ENCODE assay signal across 1 cellular context in the genomic region with DNA sequence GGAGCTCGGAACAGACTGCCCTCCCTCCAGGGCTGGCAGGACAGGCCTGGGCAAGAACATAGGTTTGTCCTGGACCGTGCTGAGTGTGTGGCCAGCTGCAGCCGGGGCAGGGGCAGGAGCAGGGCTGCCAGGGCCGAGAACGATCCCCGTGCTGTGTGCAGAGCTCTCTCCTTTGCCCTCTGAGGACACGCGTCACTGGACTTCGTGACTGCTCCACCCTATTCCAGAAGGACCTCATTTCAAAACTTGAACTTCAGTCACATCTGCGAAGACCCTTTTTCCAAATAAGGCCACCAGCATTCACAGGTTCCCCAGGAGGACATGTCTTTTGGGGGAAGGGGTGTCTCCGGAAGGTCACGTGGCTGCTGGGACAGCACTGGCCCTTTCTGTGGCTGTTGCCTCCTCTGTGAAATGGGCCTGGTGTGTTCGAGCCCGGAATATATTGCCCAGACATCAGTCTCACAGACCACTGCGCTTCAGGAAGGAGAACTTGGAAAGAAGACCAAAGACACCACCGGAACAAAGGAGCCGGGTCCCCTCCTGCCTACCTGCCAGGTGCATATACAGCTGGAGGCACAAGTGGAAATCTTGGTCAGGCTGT.
TF ChIP-seq lines count a peak whose summit lies in the region.

No MANE protein-coding gene starts in this region.

TF ChIP-seq in HepG2, 621 proteins besides CTCF, POLR2A, EP300 and RAD21 (continued from another document and continues in another):
- TF ChIP-seq, protein P1, sequence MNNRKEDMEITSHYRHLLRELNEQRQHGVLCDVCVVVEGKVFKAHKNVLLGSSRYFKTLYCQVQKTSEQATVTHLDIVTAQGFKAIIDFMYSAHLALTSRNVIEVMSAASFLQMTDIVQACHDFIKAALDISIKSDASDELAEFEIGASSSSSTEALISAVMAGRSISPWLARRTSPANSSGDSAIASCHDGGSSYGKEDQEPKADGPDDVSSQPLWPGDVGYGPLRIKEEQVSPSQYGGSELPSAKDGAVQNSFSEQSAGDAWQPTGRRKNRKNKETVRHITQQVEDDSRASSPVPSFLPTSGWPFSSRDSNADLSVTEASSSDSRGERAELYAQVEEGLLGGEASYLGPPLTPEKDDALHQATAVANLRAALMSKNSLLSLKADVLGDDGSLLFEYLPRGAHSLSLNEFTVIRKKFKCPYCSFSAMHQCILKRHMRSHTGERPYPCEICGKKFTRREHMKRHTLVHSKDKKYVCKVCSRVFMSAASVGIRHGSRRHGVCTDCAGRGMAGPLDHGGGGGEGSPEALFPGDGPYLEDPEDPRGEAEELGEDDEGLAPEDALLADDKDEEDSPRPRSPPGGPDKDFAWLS (CRISPR knock-in tag; IDR thresholded peaks at IDR 0.05; ENCODE audit: borderline replicate concordance), result no peak
- TF ChIP-seq SNAI1 (CRISPR knock-in tag; IDR thresholded peaks at IDR 0.05; ENCODE audit: borderline replicate concordance), result no peak
- no peak for TF ChIP-seq PCBP1 (IDR thresholded peaks at IDR 0.05; ENCODE audit: borderline replicate concordance, low read depth, low read length)
- TF ChIP-seq, protein P2, sequence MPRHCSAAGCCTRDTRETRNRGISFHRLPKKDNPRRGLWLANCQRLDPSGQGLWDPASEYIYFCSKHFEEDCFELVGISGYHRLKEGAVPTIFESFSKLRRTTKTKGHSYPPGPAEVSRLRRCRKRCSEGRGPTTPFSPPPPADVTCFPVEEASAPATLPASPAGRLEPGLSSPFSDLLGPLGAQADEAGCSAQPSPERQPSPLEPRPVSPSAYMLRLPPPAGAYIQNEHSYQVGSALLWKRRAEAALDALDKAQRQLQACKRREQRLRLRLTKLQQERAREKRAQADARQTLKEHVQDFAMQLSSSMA (CRISPR knock-in tag; IDR thresholded peaks at IDR 0.05), result no peak
- TF ChIP-seq, protein P3, sequence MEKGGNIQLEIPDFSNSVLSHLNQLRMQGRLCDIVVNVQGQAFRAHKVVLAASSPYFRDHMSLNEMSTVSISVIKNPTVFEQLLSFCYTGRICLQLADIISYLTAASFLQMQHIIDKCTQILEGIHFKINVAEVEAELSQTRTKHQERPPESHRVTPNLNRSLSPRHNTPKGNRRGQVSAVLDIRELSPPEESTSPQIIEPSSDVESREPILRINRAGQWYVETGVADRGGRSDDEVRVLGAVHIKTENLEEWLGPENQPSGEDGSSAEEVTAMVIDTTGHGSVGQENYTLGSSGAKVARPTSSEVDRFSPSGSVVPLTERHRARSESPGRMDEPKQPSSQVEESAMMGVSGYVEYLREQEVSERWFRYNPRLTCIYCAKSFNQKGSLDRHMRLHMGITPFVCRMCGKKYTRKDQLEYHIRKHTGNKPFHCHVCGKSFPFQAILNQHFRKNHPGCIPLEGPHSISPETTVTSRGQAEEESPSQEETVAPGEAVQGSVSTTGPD (CRISPR knock-in tag; IDR thresholded peaks at IDR 0.05), result no peak
- TF ChIP-seq EHMT2 (IDR thresholded peaks at IDR 0.05; ENCODE audit: borderline replicate concordance, low read depth, low read length), result no peak
- TF ChIP-seq PITX1 (CRISPR knock-in tag; IDR thresholded peaks at IDR 0.05), result no peak
- no peak for TF ChIP-seq ZNF619 (CRISPR knock-in tag; IDR thresholded peaks at IDR 0.05)
- TF ChIP-seq ZNF572 (CRISPR knock-in tag; IDR thresholded peaks at IDR 0.05), result peak; percentile 72; the same call in 1 of the 2 replicates
- TF ChIP-seq SP4 (CRISPR knock-in tag; IDR thresholded peaks at IDR 0.05), result 0 out of 2 replicates have a peak, but pooled peaks have one; percentile 51
- TF ChIP-seq ZSCAN29 (CRISPR knock-in tag; conservative IDR thresholded peaks at IDR 0.05), result no peak; the same call in 1 of the 2 replicates
- no peak for TF ChIP-seq NFKB2 (CRISPR knock-in tag; IDR thresholded peaks at IDR 0.05; ENCODE audit: borderline replicate concordance)
- no peak for TF ChIP-seq FOXM1 (CRISPR knock-in tag; IDR thresholded peaks at IDR 0.05)
- TF ChIP-seq REL (CRISPR knock-in tag; conservative IDR thresholded peaks at IDR 0.05), result 0 out of 2 replicates have a peak, but pooled peaks have one; percentile 29
- TF ChIP-seq, protein P4, sequence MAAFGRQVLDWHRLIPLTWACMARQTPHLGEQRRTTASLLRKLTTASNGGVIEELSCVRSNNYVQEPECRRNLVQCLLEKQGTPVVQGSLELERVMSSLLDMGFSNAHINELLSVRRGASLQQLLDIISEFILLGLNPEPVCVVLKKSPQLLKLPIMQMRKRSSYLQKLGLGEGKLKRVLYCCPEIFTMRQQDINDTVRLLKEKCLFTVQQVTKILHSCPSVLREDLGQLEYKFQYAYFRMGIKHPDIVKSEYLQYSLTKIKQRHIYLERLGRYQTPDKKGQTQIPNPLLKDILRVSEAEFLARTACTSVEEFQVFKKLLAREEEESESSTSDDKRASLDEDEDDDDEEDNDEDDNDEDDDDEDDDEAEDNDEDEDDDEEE (CRISPR knock-in tag; IDR thresholded peaks at IDR 0.05), result 0 out of 2 replicates have a peak, but pooled peaks have one; percentile 53
- no peak for TF ChIP-seq NBN (conservative IDR thresholded peaks at IDR 0.05)
- no peak for TF ChIP-seq ZNF781 (CRISPR knock-in tag; IDR thresholded peaks at IDR 0.05; ENCODE audit: borderline replicate concordance, not compliant biosample characterization)
- TF ChIP-seq, protein P5, sequence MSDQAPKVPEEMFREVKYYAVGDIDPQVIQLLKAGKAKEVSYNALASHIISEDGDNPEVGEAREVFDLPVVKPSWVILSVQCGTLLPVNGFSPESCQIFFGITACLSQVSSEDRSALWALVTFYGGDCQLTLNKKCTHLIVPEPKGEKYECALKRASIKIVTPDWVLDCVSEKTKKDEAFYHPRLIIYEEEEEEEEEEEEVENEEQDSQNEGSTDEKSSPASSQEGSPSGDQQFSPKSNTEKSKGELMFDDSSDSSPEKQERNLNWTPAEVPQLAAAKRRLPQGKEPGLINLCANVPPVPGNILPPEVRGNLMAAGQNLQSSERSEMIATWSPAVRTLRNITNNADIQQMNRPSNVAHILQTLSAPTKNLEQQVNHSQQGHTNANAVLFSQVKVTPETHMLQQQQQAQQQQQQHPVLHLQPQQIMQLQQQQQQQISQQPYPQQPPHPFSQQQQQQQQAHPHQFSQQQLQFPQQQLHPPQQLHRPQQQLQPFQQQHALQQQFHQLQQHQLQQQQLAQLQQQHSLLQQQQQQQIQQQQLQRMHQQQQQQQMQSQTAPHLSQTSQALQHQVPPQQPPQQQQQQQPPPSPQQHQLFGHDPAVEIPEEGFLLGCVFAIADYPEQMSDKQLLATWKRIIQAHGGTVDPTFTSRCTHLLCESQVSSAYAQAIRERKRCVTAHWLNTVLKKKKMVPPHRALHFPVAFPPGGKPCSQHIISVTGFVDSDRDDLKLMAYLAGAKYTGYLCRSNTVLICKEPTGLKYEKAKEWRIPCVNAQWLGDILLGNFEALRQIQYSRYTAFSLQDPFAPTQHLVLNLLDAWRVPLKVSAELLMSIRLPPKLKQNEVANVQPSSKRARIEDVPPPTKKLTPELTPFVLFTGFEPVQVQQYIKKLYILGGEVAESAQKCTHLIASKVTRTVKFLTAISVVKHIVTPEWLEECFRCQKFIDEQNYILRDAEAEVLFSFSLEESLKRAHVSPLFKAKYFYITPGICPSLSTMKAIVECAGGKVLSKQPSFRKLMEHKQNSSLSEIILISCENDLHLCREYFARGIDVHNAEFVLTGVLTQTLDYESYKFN (CRISPR knock-in tag; conservative IDR thresholded peaks at IDR 0.05), result no peak
- TF ChIP-seq, protein P6, sequence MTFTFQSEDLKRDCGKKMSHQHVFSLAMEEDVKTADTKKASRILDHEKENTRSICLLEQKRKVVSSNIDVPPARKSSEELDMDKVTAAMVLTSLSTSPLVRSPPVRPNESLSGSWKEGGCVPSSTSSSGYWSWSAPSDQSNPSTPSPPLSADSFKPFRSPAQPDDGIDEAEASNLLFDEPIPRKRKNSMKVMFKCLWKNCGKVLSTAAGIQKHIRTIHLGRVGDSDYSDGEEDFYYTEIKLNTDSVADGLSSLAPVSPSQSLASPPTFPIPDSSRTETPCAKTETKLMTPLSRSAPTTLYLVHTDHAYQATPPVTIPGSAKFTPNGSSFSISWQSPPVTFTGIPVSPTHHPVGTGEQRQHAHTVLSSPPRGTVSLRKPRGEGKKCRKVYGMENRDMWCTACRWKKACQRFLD (CRISPR knock-in tag; IDR thresholded peaks at IDR 0.05; ENCODE audit: borderline replicate concordance), result no peak
- TF ChIP-seq ZNF670 (CRISPR knock-in tag; IDR thresholded peaks at IDR 0.05; ENCODE audit: borderline replicate concordance), result no peak
- no peak for TF ChIP-seq SIN3A (IDR thresholded peaks at IDR 0.05; ENCODE audit: borderline replicate concordance, low read depth, low read length)
- TF ChIP-seq ZNF879 (CRISPR knock-in tag; IDR thresholded peaks at IDR 0.05), result no peak
- TF ChIP-seq SOX5 (CRISPR knock-in tag; IDR thresholded peaks at IDR 0.05; ENCODE audit: borderline replicate concordance), result no peak
- TF ChIP-seq ZNF737 (CRISPR knock-in tag; IDR thresholded peaks at IDR 0.05; ENCODE audit: borderline replicate concordance), result peak; percentile 73; the same call in 1 of the 2 replicates
- TF ChIP-seq ZNF180 (CRISPR knock-in tag; IDR thresholded peaks at IDR 0.05; ENCODE audit: borderline replicate concordance, low read depth), result no peak
- TF ChIP-seq ZFX (CRISPR knock-in tag; IDR thresholded peaks at IDR 0.05; ENCODE audit: low read depth), result no peak
- TF ChIP-seq TGIF2 (CRISPR knock-in tag; IDR thresholded peaks at IDR 0.05), result no peak
- TF ChIP-seq ZNF326 (CRISPR knock-in tag; IDR thresholded peaks at IDR 0.05; ENCODE audit: borderline replicate concordance), result 0 out of 2 replicates have a peak, but pooled peaks have one; percentile 78
- TF ChIP-seq CHD2 (IDR thresholded peaks at IDR 0.05; ENCODE audit: low read depth, low read length), result no peak
- TF ChIP-seq, protein P7, sequence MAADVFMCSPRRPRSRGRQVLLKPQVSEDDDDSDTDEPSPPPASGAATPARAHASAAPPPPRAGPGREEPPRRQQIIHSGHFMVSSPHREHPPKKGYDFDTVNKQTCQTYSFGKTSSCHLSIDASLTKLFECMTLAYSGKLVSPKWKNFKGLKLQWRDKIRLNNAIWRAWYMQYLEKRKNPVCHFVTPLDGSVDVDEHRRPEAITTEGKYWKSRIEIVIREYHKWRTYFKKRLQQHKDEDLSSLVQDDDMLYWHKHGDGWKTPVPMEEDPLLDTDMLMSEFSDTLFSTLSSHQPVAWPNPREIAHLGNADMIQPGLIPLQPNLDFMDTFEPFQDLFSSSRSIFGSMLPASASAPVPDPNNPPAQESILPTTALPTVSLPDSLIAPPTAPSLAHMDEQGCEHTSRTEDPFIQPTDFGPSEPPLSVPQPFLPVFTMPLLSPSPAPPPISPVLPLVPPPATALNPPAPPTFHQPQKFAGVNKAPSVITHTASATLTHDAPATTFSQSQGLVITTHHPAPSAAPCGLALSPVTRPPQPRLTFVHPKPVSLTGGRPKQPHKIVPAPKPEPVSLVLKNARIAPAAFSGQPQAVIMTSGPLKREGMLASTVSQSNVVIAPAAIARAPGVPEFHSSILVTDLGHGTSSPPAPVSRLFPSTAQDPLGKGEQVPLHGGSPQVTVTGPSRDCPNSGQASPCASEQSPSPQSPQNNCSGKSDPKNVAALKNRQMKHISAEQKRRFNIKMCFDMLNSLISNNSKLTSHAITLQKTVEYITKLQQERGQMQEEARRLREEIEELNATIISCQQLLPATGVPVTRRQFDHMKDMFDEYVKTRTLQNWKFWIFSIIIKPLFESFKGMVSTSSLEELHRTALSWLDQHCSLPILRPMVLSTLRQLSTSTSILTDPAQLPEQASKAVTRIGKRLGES (CRISPR knock-in tag; IDR thresholded peaks at IDR 0.05; ENCODE audit: borderline replicate concordance), result no peak
- TF ChIP-seq, protein P8, sequence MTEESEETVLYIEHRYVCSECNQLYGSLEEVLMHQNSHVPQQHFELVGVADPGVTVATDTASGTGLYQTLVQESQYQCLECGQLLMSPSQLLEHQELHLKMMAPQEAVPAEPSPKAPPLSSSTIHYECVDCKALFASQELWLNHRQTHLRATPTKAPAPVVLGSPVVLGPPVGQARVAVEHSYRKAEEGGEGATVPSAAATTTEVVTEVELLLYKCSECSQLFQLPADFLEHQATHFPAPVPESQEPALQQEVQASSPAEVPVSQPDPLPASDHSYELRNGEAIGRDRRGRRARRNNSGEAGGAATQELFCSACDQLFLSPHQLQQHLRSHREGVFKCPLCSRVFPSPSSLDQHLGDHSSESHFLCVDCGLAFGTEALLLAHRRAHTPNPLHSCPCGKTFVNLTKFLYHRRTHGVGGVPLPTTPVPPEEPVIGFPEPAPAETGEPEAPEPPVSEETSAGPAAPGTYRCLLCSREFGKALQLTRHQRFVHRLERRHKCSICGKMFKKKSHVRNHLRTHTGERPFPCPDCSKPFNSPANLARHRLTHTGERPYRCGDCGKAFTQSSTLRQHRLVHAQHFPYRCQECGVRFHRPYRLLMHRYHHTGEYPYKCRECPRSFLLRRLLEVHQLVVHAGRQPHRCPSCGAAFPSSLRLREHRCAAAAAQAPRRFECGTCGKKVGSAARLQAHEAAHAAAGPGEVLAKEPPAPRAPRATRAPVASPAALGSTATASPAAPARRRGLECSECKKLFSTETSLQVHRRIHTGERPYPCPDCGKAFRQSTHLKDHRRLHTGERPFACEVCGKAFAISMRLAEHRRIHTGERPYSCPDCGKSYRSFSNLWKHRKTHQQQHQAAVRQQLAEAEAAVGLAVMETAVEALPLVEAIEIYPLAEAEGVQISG (CRISPR knock-in tag; IDR thresholded peaks at IDR 0.05), result no peak
- TF ChIP-seq, protein P9, sequence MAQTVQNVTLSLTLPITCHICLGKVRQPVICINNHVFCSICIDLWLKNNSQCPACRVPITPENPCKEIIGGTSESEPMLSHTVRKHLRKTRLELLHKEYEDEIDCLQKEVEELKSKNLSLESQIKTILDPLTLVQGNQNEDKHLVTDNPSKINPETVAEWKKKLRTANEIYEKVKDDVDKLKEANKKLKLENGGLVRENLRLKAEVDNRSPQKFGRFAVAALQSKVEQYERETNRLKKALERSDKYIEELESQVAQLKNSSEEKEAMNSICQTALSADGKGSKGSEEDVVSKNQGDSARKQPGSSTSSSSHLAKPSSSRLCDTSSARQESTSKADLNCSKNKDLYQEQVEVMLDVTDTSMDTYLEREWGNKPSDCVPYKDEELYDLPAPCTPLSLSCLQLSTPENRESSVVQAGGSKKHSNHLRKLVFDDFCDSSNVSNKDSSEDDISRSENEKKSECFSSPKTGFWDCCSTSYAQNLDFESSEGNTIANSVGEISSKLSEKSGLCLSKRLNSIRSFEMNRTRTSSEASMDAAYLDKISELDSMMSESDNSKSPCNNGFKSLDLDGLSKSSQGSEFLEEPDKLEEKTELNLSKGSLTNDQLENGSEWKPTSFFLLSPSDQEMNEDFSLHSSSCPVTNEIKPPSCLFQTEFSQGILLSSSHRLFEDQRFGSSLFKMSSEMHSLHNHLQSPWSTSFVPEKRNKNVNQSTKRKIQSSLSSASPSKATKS (CRISPR knock-in tag; IDR thresholded peaks at IDR 0.05), result no peak
- TF ChIP-seq KAT2B (IDR thresholded peaks at IDR 0.05; ENCODE audit: borderline replicate concordance, low read depth, low read length), result no peak
- TF ChIP-seq DR1 (CRISPR knock-in tag; IDR thresholded peaks at IDR 0.05), result no peak
- TF ChIP-seq ZNF296 (CRISPR knock-in tag; conservative IDR thresholded peaks at IDR 0.05), result no peak
- no peak for TF ChIP-seq ZNF121 (CRISPR knock-in tag; IDR thresholded peaks at IDR 0.05)
- TF ChIP-seq ZZZ3 (CRISPR knock-in tag; IDR thresholded peaks at IDR 0.05; ENCODE audit: borderline replicate concordance), result no peak
- TF ChIP-seq MAFK (conservative IDR thresholded peaks at IDR 0.05 in 1 of 2, IDR thresholded peaks at IDR 0.05 in 1 of 2; ENCODE audit: low read length in 2 of 2), result no peak
- TF ChIP-seq HDAC1 (CRISPR knock-in tag; IDR thresholded peaks at IDR 0.05), result no peak
- no peak for TF ChIP-seq ZNF605 (CRISPR knock-in tag; IDR thresholded peaks at IDR 0.05)
- TF ChIP-seq ZNF563 (CRISPR knock-in tag; IDR thresholded peaks at IDR 0.05), result no peak
- no peak for TF ChIP-seq ZKSCAN5 (CRISPR knock-in tag; IDR thresholded peaks at IDR 0.05)
- no peak for TF ChIP-seq ZBTB38 (CRISPR knock-in tag; IDR thresholded peaks at IDR 0.05)
- TF ChIP-seq ZNF766 (CRISPR knock-in tag; IDR thresholded peaks at IDR 0.05; ENCODE audit: borderline replicate concordance), result no peak
- TF ChIP-seq ONECUT2 (CRISPR knock-in tag; IDR thresholded peaks at IDR 0.05), result no peak
- no peak for TF ChIP-seq PHF21A (CRISPR knock-in tag; IDR thresholded peaks at IDR 0.05)
